Comparison of ENCODE assay signal across 8 cellular contexts in genomic region chr22:40950888-40951794, GRCh38. TPM values are rescaled to one million over a fixed set of nuclear protein-coding genes. Genes with fewer than 3 reads are reported as not detected.
DNase-seq lines count a peak whose midpoint lies in the region; ATAC-seq and TF ChIP-seq lines count a peak whose summit lies in the region.

Gene RBX1, plus strand, starts transcription at chr22:40951378. Its CDS starts 21 bp downstream, at chr22:40951399.

- peaks cover 22% of the 10 kb centered on the region for H3K36me3 Mint-ChIP-seq in T-helper 1 cell treated with Interleukin-12 subunit alpha and Interleukin-12 subunit beta and Interleukin-4 antibody, amounts not matched to agents 30 μg/mL and 1 μg/mL, for 36 hours (ENCODE audit: low read depth)
- peaks cover 5% of the 10 kb centered on the region for H3K36me3 Mint-ChIP-seq in progenitor cell of endocrine pancreas (ENCODE audit: insufficient read depth)

- H3K4me3 ChIP-seq in left ventricle myocardium inferior: peak within 1 kb of the TSS; percentile 80

- peaks cover 3% of the 10 kb centered on the region for H3K27me3 Mint-ChIP-seq in T-helper 1 cell treated with Interleukin-12 subunit alpha and Interleukin-12 subunit beta and Interleukin-4 antibody, amounts not matched to agents 30 μg/mL and 1 μg/mL, for 36 hours (ENCODE audit: low read depth)
- no peaks in the 10 kb centered on the region for H3K27me3 Mint-ChIP-seq in progenitor cell of endocrine pancreas

- in situ Hi-C loops in GM13977 (cut with MboI; ENCODE audit: low pct_unique_long_range_greater_than_20kb, low sequenced_read_pairs, unreplicated experiment): loop anchor here (10.0 kb wide), 1 partner anchor 134 kb away; no protein-coding TSS in a partner anchor

- peaks cover 24% of the 10 kb centered on the region for H3K36me3 ChIP-seq in left ventricle myocardium inferior

- H3K27ac Mint-ChIP-seq in T-helper 1 cell treated with Interleukin-12 subunit alpha and Interleukin-12 subunit beta and Interleukin-4 antibody, amounts not matched to agents 30 μg/mL and 1 μg/mL, for 36 hours: peak within 1 kb of the TSS; percentile 99
- H3K27ac Mint-ChIP-seq in progenitor cell of endocrine pancreas: peak within 1 kb of the TSS; percentile 99

- H3K27me3 ChIP-seq in left ventricle myocardium inferior (ENCODE audit: low read depth): no peaks in the 10 kb centered on the region

- H3K4me1 ChIP-seq in left ventricle myocardium inferior: peaks cover 41% of the 10 kb centered on the region

- peak; percentile 69 for ATAC-seq in HG02884 (IDR thresholded peaks at IDR 0.05; ENCODE audit: unreplicated experiment)

- peak within 1 kb of the TSS; percentile 97 for H3K27ac ChIP-seq in left ventricle myocardium inferior (replicated peaks)

- H3K9me3 Mint-ChIP-seq in T-helper 1 cell treated with Interleukin-12 subunit alpha and Interleukin-12 subunit beta and Interleukin-4 antibody, amounts not matched to agents 30 μg/mL and 1 μg/mL, for 36 hours: no peaks in the 10 kb centered on the region
- H3K9me3 Mint-ChIP-seq in progenitor cell of endocrine pancreas (ENCODE audit: low read depth): no peaks in the 10 kb centered on the region

- DNase-seq in GM13977 (ENCODE audit: low spot score) (peak; percentile 96), NCI-H1694 (lab: John Stamatoyannopoulos, UW) (peak; percentile 98), amygdala (lab: John Stamatoyannopoulos, UW) (peak; percentile 92 to 100 (median 98)), left ventricle myocardium inferior (peak; percentile 98), progenitor cell of endocrine pancreas (ENCODE audit: low spot score, unreplicated experiment) (peak; percentile 97), ureter (ENCODE audit: low spot score) (peak; percentile 99)

- peak within 1 kb of the TSS; percentile 96 for H3K4me3 Mint-ChIP-seq in T-helper 1 cell treated with Interleukin-12 subunit alpha and Interleukin-12 subunit beta and Interleukin-4 antibody, amounts not matched to agents 30 μg/mL and 1 μg/mL, for 36 hours
- H3K4me3 Mint-ChIP-seq in progenitor cell of endocrine pancreas (ENCODE audit: low read depth): peak within 1 kb of the TSS; percentile 100

- intact Hi-C loops in left ventricle myocardium inferior (cut with micrococcal nuclease): no loop called here

- peaks cover 30% of the 10 kb centered on the region for H3K4me1 Mint-ChIP-seq in T-helper 1 cell treated with Interleukin-12 subunit alpha and Interleukin-12 subunit beta and Interleukin-4 antibody, amounts not matched to agents 30 μg/mL and 1 μg/mL, for 36 hours (ENCODE audit: low read depth)
- H3K4me1 Mint-ChIP-seq in progenitor cell of endocrine pancreas (ENCODE audit: low read depth): peaks cover 19% of the 10 kb centered on the region

- TF ChIP-seq CTCF in GM13977 (IDR thresholded peaks at IDR 0.05; ENCODE audit: extremely low read depth, insufficient read depth, missing control alignments) (no peak), left ventricle myocardium inferior (IDR thresholded peaks at IDR 0.05; ENCODE audit: borderline replicate concordance) (no peak), progenitor cell of endocrine pancreas (IDR thresholded peaks at IDR 0.05; ENCODE audit: unreplicated experiment) (no peak)

- H3K9me3 ChIP-seq in left ventricle myocardium inferior (replicated peaks): no peaks in the 10 kb centered on the region

RNA-seq across cellular contexts. Expression of gene RBX1, which starts in this region (rescaled TPM):
- total RNA-seq in left ventricle myocardium inferior (69.7 TPM), progenitor cell of endocrine pancreas (59.2 and 60.9 TPM in 2 replicates), ureter (51.7 TPM)

Comparison
In these comparisons a context has a peak if more than half of its experiments do, and no peak if none do; other contexts are left out.
1. Peak in every context shown above with its lines: DNase-seq, ATAC-seq, H3K4me3 ChIP-seq and H3K27ac ChIP-seq.